30 cellular contexts compared by ENCODE assay signal in the genomic region with DNA sequence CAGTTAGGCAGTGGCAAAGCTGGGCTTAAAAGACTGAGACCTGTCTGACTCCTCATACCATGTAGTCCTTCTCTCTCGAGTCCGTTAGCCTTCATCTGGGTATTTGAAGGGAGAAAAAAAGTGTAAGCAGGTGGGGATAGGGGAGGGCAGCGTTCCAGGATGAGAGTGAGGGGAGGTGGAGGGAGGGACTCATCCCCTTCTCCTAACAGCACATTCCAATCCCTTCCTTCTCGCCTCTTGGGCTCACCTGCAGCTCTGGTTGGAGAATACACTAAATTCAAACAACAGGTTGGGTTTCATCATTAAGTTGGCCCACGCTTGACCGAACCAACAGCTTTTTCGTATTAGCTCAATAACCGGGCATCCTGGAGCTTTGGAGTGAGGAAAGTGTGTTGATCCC. TPM values are rescaled to one million over a fixed set of nuclear protein-coding genes. Genes with fewer than 3 reads are reported as not detected.
DNase-seq lines count a peak whose midpoint lies in the region; TF ChIP-seq lines count a peak whose summit lies in the region.
"Had no signal": no experiment of that assay in that cellular context is flagged by ENCODE, and none has a peak within 500 bp of the region (broad histone marks: within the 10 kb centered on the region; RNA-seq: fewer than 3 reads in every experiment).

No MANE protein-coding gene starts in this region.

- H3K27ac ChIP-seq in breast epithelium (peak overlapping the region in 1 of 2 donors; percentile 61), right atrium auricular region (peak overlapping the region; percentile 93 to 94), rectal smooth muscle tissue (ENCODE audit: low read depth, low read length) (peak overlapping the region; percentile 34), uterus (peak overlapping the region; percentile 64 to 98)
- H3K27ac ChIP-seq: 22Rv1, epithelial cell of prostate, SJCRH30, thoracic aorta had no signal

- CTCF ChIA-PET in MCF 10A (lab: Yijun Ruan, JAX), result interaction anchor here (0.5 to 6.2 kb wide), 3 partner anchors 52 to 340 kb away, joined by 3 to 49 read pairs (median 14); no protein-coding TSS in a partner anchor

- no TSS peak for BruUV-seq in MCF 10A (replicated peaks; lab: Mats Ljungman, UMichigan)

- peaks cover 13% of the 10 kb centered on the region for H3K36me3 Mint-ChIP-seq in MCF 10A (ENCODE audit: insufficient read depth, unreplicated experiment)
- H3K36me3 Mint-ChIP-seq: activated naive CD8-positive, alpha-beta T cell; immature natural killer cell; stimulated activated naive B cell treated with anti-CD40 and anti-IgM and Interleukin-4, amounts not matched to agents 10 μg/mL and 1 μg/mL and 100 μg/mL, for 72 hours; T-cell had no signal

- TF ChIP-seq CTCF in breast epithelium (IDR thresholded peaks at IDR 0.05) (no peak), MCF 10A (IDR thresholded peaks at IDR 0.05; ENCODE audit: unreplicated experiment) (no peak), right atrium auricular region (IDR thresholded peaks at IDR 0.05) (no peak), uterus (IDR thresholded peaks at IDR 0.05) (no peak)

- DNase-seq in breast epithelium (ENCODE audit: low spot score in 2 of 2) (no peak), MCF 10A (ENCODE audit: unreplicated experiment) (no peak), right atrium auricular region (ENCODE audit: low spot score) (no peak), uterus (no peak), NCI-H345 treated with DMSO at 0.1 percent for 48 hours (lab: John Stamatoyannopoulos, UW; ENCODE audit: unreplicated experiment) (no peak), NCI-H82 (lab: John Stamatoyannopoulos, UW) (no peak)
- DNase-seq in activated CD4-positive, CD25-positive, alpha-beta regulatory T cell (lab: John Stamatoyannopoulos, UW), result no peak
- DNase-seq: activated CD4-positive, alpha-beta T cell treated with anti-CD3 and anti-CD28 coated beads, Interleukin-2, amount 50 U/mL, for 48 hours; effector CD4-positive, alpha-beta T cell; foreskin fibroblast; HFFc6; hippocampal formation; immature natural killer cell; IMR-90; MG63; NCI-H1417; NCI-H446; posterior cingulate gyrus; SJCRH30; stimulated activated CD4-positive, alpha-beta T cell treated with anti-CD3 and anti-CD28 coated beads, Interleukin-2, amount 100 ng/mL, for 48 hours; stimulated activated naive B cell treated with anti-CD40 and anti-IgM and Interleukin-4, amounts not matched to agents 10 μg/mL and 1 μg/mL and 100 μg/mL, for 72 hours; T-cell had no signal

- peaks cover 0 to 5% of the 10 kb centered on the region in 2 donors for H3K4me1 ChIP-seq in breast epithelium
- H3K4me1 ChIP-seq in right atrium auricular region, result peaks cover 0 to 87% of the 10 kb centered on the region in 2 donors
- H3K4me1 ChIP-seq in rectal smooth muscle tissue (ENCODE audit: control insufficient read depth, insufficient read depth, low read length), result peaks cover 49% of the 10 kb centered on the region
- peaks cover 4 to 28% of the 10 kb centered on the region in 2 donors for H3K4me1 ChIP-seq in uterus

- TF ChIP-seq POLR2A in breast epithelium (IDR thresholded peaks at IDR 0.05) (no peak), uterus (IDR thresholded peaks at IDR 0.05) (no peak)

- no peak overlapping the region for H3K4me3 Mint-ChIP-seq in MCF 10A (ENCODE audit: unreplicated experiment)
- H3K4me3 Mint-ChIP-seq: activated naive CD8-positive, alpha-beta T cell; HFFc6; immature natural killer cell; stimulated activated naive B cell treated with anti-CD40 and anti-IgM and Interleukin-4, amounts not matched to agents 10 μg/mL and 1 μg/mL and 100 μg/mL, for 72 hours; T-cell had no signal

- no peaks in the 10 kb centered on the region for H3K9me3 ChIP-seq in breast epithelium
- no peaks in the 10 kb centered on the region for H3K9me3 ChIP-seq in right atrium auricular region
- no peaks in the 10 kb centered on the region for H3K9me3 ChIP-seq in uterus
- H3K9me3 ChIP-seq: MG63, mucosa of descending colon, SJCRH30, thoracic aorta had no signal

- POLR2A ChIA-PET in MCF 10A (lab: Yijun Ruan, JAX), result no interaction called here

- H3K27ac Mint-ChIP-seq in MCF 10A (ENCODE audit: low read depth, unreplicated experiment), result no peak overlapping the region
- H3K27ac Mint-ChIP-seq: activated naive CD8-positive, alpha-beta T cell; activated T-helper 2 cell treated with anti-CD3 and anti-CD28 coated beads, Interferon-gamma antibody, Interleukin-2, Interleukin-4, amounts not matched to agents 10 μg/mL and 5 μg/mL and 100 μg/mL, durations not matched to agents 14 hours and 24 hours and 36 hours; HFFc6; immature natural killer cell; stimulated activated naive B cell treated with anti-CD40 and anti-IgM and Interleukin-4, amounts not matched to agents 10 μg/mL and 1 μg/mL and 100 μg/mL, for 72 hours; T-cell had no signal

- no peaks in the 10 kb centered on the region for H3K9me3 Mint-ChIP-seq in MCF 10A (ENCODE audit: unreplicated experiment)
- H3K9me3 Mint-ChIP-seq: activated T-helper 2 cell treated with anti-CD3 and anti-CD28 coated beads, Interferon-gamma antibody, Interleukin-2, Interleukin-4, amounts not matched to agents 10 μg/mL and 5 μg/mL and 100 μg/mL, durations not matched to agents 14 hours and 24 hours and 36 hours; HFFc6; immature natural killer cell; stimulated activated naive B cell treated with anti-CD40 and anti-IgM and Interleukin-4, amounts not matched to agents 10 μg/mL and 1 μg/mL and 100 μg/mL, for 72 hours; T-cell had no signal

- H3K9ac ChIP-seq in rectal smooth muscle tissue (ENCODE audit: low read length), result no peak overlapping the region

- no peaks in the 10 kb centered on the region for H3K36me3 ChIP-seq in breast epithelium
- no peaks in the 10 kb centered on the region for H3K36me3 ChIP-seq in right atrium auricular region
- no peaks in the 10 kb centered on the region for H3K36me3 ChIP-seq in rectal smooth muscle tissue (ENCODE audit: control insufficient read depth, insufficient read depth, low read length)
- no peaks in the 10 kb centered on the region for H3K36me3 ChIP-seq in uterus
- H3K36me3 ChIP-seq: MG63, thoracic aorta had no signal

- intact Hi-C loops in breast epithelium (cut with DNase I; ENCODE audit: low total_unique reads), result no loop called here
- intact Hi-C loops in MCF 10A (cut with micrococcal nuclease), result no loop called here
- intact Hi-C loops in uterus (cut with DNase I; ENCODE audit: low total_unique reads), result loop anchor here (10.0 kb wide), 1 partner anchor 80 kb away; no protein-coding TSS in a partner anchor

- H3K4me3 ChIP-seq in breast epithelium (peak overlapping the region in 2 of 3 donors; percentile 0 to 24), right atrium auricular region (peak overlapping the region in 1 of 2 donors; percentile 90), rectal smooth muscle tissue (ENCODE audit: low read length) (peak overlapping the region; percentile 80), uterus (no peak overlapping the region)
- H3K4me3 ChIP-seq: MG63, mucosa of descending colon, SJCRH30, smooth muscle cell, thoracic aorta had no signal

- H3K4me1 Mint-ChIP-seq in MCF 10A (ENCODE audit: insufficient read depth, unreplicated experiment), result peaks cover 40% of the 10 kb centered on the region

- no peaks in the 10 kb centered on the region for H3K27me3 Mint-ChIP-seq in MCF 10A (ENCODE audit: insufficient read depth, unreplicated experiment)

- H3K27me3 ChIP-seq in breast epithelium (no peaks in the 10 kb centered on the region), right atrium auricular region (no peaks in the 10 kb centered on the region), rectal smooth muscle tissue (ENCODE audit: control insufficient read depth, insufficient read depth, low read length) (no peaks in the 10 kb centered on the region), uterus (no peaks in the 10 kb centered on the region)
- H3K27me3 ChIP-seq: MG63, SJCRH30 had no signal

RNA-seq across cellular contexts. Expression of a gene that starts 3.6 kb away (rescaled TPM):
- total RNA-seq in breast epithelium, result 10 to 100 TPM in 1 of 3 donors, 1 to 10 TPM in 2; 6.3 to 17.0 (median 9.9) TPM
- 4.8 and 7.6 TPM in 2 replicates for total RNA-seq in MCF 10A (2022)
- total RNA-seq in right atrium auricular region, result 10 to 100 TPM; 17.9 to 22.4 TPM
- 100 to 1,000 TPM in 1 of 4 donors, 10 to 100 TPM in 3; 51.1 to 136 (median 74.1) TPM for total RNA-seq in uterus

Comparison
In these comparisons a context has a peak if more than half of its experiments do, and no peak if none do; other contexts are left out.
1. H3K4me3 ChIP-seq: peak in breast epithelium (2 of 3) and rectal smooth muscle tissue (single experiment); none in uterus (0 of 2).